ENCODE assay signal across 17 cellular contexts in genomic region chr3:145134738-145135137, GRCh38.
DNase-seq lines count a peak whose midpoint lies in the region; ATAC-seq, FAIRE-seq and TF ChIP-seq lines count a peak whose summit lies in the region.
"Had no signal": no experiment of that assay in that cellular context is flagged by ENCODE, and none has a peak within 500 bp of the region (broad histone marks: within the 10 kb centered on the region; RNA-seq: fewer than 3 reads in every experiment).

No MANE protein-coding gene starts in this region.

- H3K36me3 Mint-ChIP-seq in MCF 10A (ENCODE audit: insufficient read depth, unreplicated experiment): no peaks in the 10 kb centered on the region

- H3K4me3 Mint-ChIP-seq in MCF 10A (ENCODE audit: unreplicated experiment): no peak overlapping the region
- H3K4me3 Mint-ChIP-seq: B cell; CD4-positive, alpha-beta T cell had no signal

- no peak overlapping the region for H3K27ac Mint-ChIP-seq in MCF 10A (ENCODE audit: low read depth, unreplicated experiment)
- H3K27ac Mint-ChIP-seq: B cell; CD4-positive, alpha-beta T cell had no signal

- TF ChIP-seq CTCF in A549 (IDR thresholded peaks at IDR 0.05): no peak
- TF ChIP-seq CTCF in astrocyte of the spinal cord (IDR thresholded peaks at IDR 0.05; ENCODE audit: low read depth, low read length): no peak
- no peak for TF ChIP-seq CTCF in MCF 10A (IDR thresholded peaks at IDR 0.05; ENCODE audit: unreplicated experiment)
- TF ChIP-seq CTCF in prostate gland (IDR thresholded peaks at IDR 0.05): no peak

- CTCF ChIA-PET in A549 (lab: Yijun Ruan, JAX) (no interaction called here), MCF 10A (lab: Yijun Ruan, JAX) (no interaction called here)

- H3K4me3 ChIP-seq in A549 (no peak overlapping the region), HUES48 (ENCODE audit: low read depth, low read length) (no peak overlapping the region), astrocyte of the spinal cord (ENCODE audit: low read depth, low read length) (no peak overlapping the region), prostate gland (no peak overlapping the region)
- H3K4me3 ChIP-seq: K562 had no signal

- no TSS peak for BruUV-seq in MCF 10A (replicated peaks; lab: Mats Ljungman, UMichigan)

- no peak for FAIRE-seq in A549 (lab: Jason Lieb, UNC)
- FAIRE-seq: GM12892, HTR-8/SVneo, K562 had no signal

- POLR2A ChIA-PET in A549 (lab: Yijun Ruan, JAX): no interaction called here
- POLR2A ChIA-PET in MCF 10A (lab: Yijun Ruan, JAX): interaction anchor here (0.6 kb wide), 1 partner anchor 26 kb away, joined by 3 read pairs; no protein-coding TSS in a partner anchor

- TF ChIP-seq POLR2A in A549 (IDR thresholded peaks at IDR 0.05; ENCODE audit: low read length): no peak
- no peak for TF ChIP-seq POLR2A in prostate gland (IDR thresholded peaks at IDR 0.05)

- H3K4me2 ChIP-seq in A549: peak overlapping the region; percentile 57

- DNase-seq in A549 (ENCODE audit: low read depth in 1 of 2, low spot score in 1 of 2) (peak in 1 of 2 experiments; percentile 6), astrocyte of the spinal cord (ENCODE audit: low read depth, low spot score) (peak; percentile 4), renal cortical epithelial cell (ENCODE audit: low read depth) (peak; percentile 6), MCF 10A (ENCODE audit: unreplicated experiment) (no peak), prostate gland (ENCODE audit: low spot score) (no peak)
- DNase-seq: 8988T; C1 segment of cervical spinal cord; CD4-positive, alpha-beta T cell; DND-41; GDM1 had no signal

- intact Hi-C loops in MCF 10A (cut with micrococcal nuclease) (no loop called here), prostate gland (cut with DNase I) (no loop called here)

- no peaks in the 10 kb centered on the region for H3K9me3 Mint-ChIP-seq in MCF 10A (ENCODE audit: unreplicated experiment)
- H3K9me3 Mint-ChIP-seq: CD4-positive, alpha-beta T cell had no signal

- H3K4me1 Mint-ChIP-seq in MCF 10A (ENCODE audit: insufficient read depth, unreplicated experiment): no peaks in the 10 kb centered on the region
- H3K4me1 Mint-ChIP-seq: B cell had no signal

- no peak for TF ChIP-seq RAD21 in A549 (conservative IDR thresholded peaks at IDR 0.05 in 1 of 2, IDR thresholded peaks at IDR 0.05 in 1 of 2)

- peaks cover 15% of the 10 kb centered on the region; the same call in 2 of the 3 replicates for H3K4me1 ChIP-seq in A549
- peaks cover 16% of the 10 kb centered on the region for H3K4me1 ChIP-seq in HUES48 (ENCODE audit: control insufficient read depth, insufficient read depth, low read length)
- H3K4me1 ChIP-seq in prostate gland (replicated peaks): no peaks in the 10 kb centered on the region

- peaks cover 11% of the 10 kb centered on the region for H3K27me3 Mint-ChIP-seq in MCF 10A (ENCODE audit: insufficient read depth, unreplicated experiment)
- H3K27me3 Mint-ChIP-seq: B cell; CD4-positive, alpha-beta T cell had no signal

- H3K9ac ChIP-seq in HUES48 (ENCODE audit: low read depth, low read length): no peak overlapping the region

- H3K9me3 ChIP-seq in A549 (no peaks in the 10 kb centered on the region), HUES48 (ENCODE audit: control insufficient read depth, insufficient read depth, low read length) (no peaks in the 10 kb centered on the region), prostate gland (no peaks in the 10 kb centered on the region)

- in situ Hi-C loops in astrocyte of the spinal cord (cut with HindIII; ENCODE audit: low sequenced_read_pairs): no loop called here

- ATAC-seq in A549 (no peak), GM21390 (IDR thresholded peaks at IDR 0.05; ENCODE audit: unreplicated experiment) (no peak)
- ATAC-seq: HCT116, K562 had no signal

- 0 out of 6 replicates have a peak overlapping the region, but pooled peaks of 1 of the 2 experiments have one; percentile 1 for H3K27ac ChIP-seq in A549
- H3K27ac ChIP-seq in HUES48 (ENCODE audit: low read depth, low read length): peak overlapping the region; percentile 67
- no peak overlapping the region for H3K27ac ChIP-seq in prostate gland

- no peaks in the 10 kb centered on the region for H3K36me3 ChIP-seq in HUES48 (ENCODE audit: control insufficient read depth, insufficient read depth, low read length)
- no peaks in the 10 kb centered on the region for H3K36me3 ChIP-seq in prostate gland

- no peak for TF ChIP-seq EP300 in A549 (IDR thresholded peaks at IDR 0.05)

- 9% methylated on average over 2 of the region's 2 CpGs for WGBS in A549 (ENCODE audit: missing lambda C conversion rate)
- 86% methylated on average over 2 of the region's 2 CpGs for WGBS in prostate gland

- H3K27me3 ChIP-seq in HUES48 (ENCODE audit: control insufficient read depth, insufficient read depth, low read length) (no peaks in the 10 kb centered on the region), prostate gland (replicated peaks; ENCODE audit: insufficient read depth) (no peaks in the 10 kb centered on the region)

TF ChIP-seq in A549, 52 proteins besides CTCF, POLR2A, EP300 and RAD21:
- peak; percentile 33 for TF ChIP-seq MAFK (IDR thresholded peaks at IDR 0.05; ENCODE audit: partially characterized antibody)
- TF ChIP-seq MAZ (IDR thresholded peaks at IDR 0.05; ENCODE audit: borderline replicate concordance, low read depth, low read length): no peak

Comparison
In these comparisons a context has a peak if more than half of its experiments do, and no peak if none do; other contexts are left out.
1. DNase-seq: peak in astrocyte of the spinal cord (single experiment) and renal cortical epithelial cell (single experiment); none in MCF 10A (single experiment) and prostate gland (single experiment).